ENCODE assay signal across 19 cellular contexts in the genomic region with DNA sequence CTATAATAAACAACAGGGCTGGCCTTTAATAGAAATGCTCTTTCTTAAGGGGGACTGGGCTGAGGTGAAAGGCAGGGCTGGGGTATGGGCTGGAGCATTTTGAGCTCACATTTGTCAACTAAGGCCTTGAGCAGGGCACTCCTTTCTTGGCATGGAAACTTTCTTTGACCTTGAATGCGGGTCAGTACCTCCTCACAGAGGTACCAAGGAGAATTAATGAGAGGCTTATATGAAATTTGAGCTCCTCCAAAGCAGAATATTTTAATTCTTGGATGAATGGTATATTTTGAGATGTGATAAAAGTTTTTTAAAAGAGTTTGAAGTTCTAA. TPM values are rescaled to one million over a fixed set of nuclear protein-coding genes. Genes with fewer than 3 reads are reported as not detected.
A peak's percentile ranks its signal among the peaks of the same experiment; 100 is the strongest.
DNase-seq lines count a peak whose midpoint lies in the region; ATAC-seq and TF ChIP-seq lines count a peak whose summit lies in the region.
"Had no signal": no experiment of that assay in that cellular context is flagged by ENCODE, and none has a peak within 500 bp of the region (broad histone marks: within the 10 kb centered on the region; RNA-seq: fewer than 3 reads in every experiment).

No MANE protein-coding gene starts in this region.

- no peak for TF ChIP-seq POLR2A in suprapubic skin (IDR thresholded peaks at IDR 0.05)

- no peak for TF ChIP-seq EP300 in suprapubic skin (IDR thresholded peaks at IDR 0.05)

- no peaks in the 10 kb centered on the region for H3K36me3 Mint-ChIP-seq in brain
- no peaks in the 10 kb centered on the region for H3K36me3 Mint-ChIP-seq in activated naive CD8-positive, alpha-beta T cell treated with anti-CD3 and anti-CD28 coated beads, Interleukin-2, amount 50 U/mL, for 24 hours (ENCODE audit: low read depth)
- peaks cover 7% of the 10 kb centered on the region for H3K36me3 Mint-ChIP-seq in activated T-cell treated with anti-CD3 and anti-CD28 coated beads, Interleukin-2, amount 50 U/mL, for 24 hours (ENCODE audit: low read depth)
- H3K36me3 Mint-ChIP-seq: WTC11 had no signal

- H3K27me3 ChIP-seq in muscle layer of duodenum (ENCODE audit: low read depth, low read length) (no peaks in the 10 kb centered on the region), suprapubic skin (no peaks in the 10 kb centered on the region)
- H3K27me3 ChIP-seq: brain microvascular endothelial cell, MG63 had no signal

- H3K4me3 ChIP-seq in muscle layer of duodenum (ENCODE audit: low read depth in 1 of 2, low read length in 2 of 2) (no peak overlapping the region), suprapubic skin (no peak overlapping the region)
- H3K4me3 ChIP-seq: MG63 had no signal

- H3K9me3 ChIP-seq in muscle layer of duodenum (ENCODE audit: control insufficient read depth in 1 of 2, low read length in 2 of 2) (no peaks in the 10 kb centered on the region), suprapubic skin (no peaks in the 10 kb centered on the region)
- H3K9me3 ChIP-seq: MG63 had no signal

- H3K9me3 Mint-ChIP-seq in brain, result no peaks in the 10 kb centered on the region
- H3K9me3 Mint-ChIP-seq in activated naive CD8-positive, alpha-beta T cell treated with anti-CD3 and anti-CD28 coated beads, Interleukin-2, amount 50 U/mL, for 24 hours, result no peaks in the 10 kb centered on the region
- no peaks in the 10 kb centered on the region for H3K9me3 Mint-ChIP-seq in activated T-cell treated with anti-CD3 and anti-CD28 coated beads, Interleukin-2, amount 50 U/mL, for 24 hours
- H3K9me3 Mint-ChIP-seq: WTC11 had no signal

- H3K36me3 ChIP-seq in muscle layer of duodenum (ENCODE audit: control insufficient read depth in 1 of 2, insufficient read depth in 2 of 2, low read length in 2 of 2) (no peaks in the 10 kb centered on the region), suprapubic skin (no peaks in the 10 kb centered on the region)
- H3K36me3 ChIP-seq: brain microvascular endothelial cell, MG63 had no signal

- no peak for ATAC-seq in HG03432 (IDR thresholded peaks at IDR 0.05; ENCODE audit: unreplicated experiment)
- no peak for ATAC-seq in activated naive CD8-positive, alpha-beta T cell treated with anti-CD3 and anti-CD28 coated beads, Interleukin-2, amount 50 U/mL, for 24 hours
- ATAC-seq: WTC11 had no signal

- H3K27ac Mint-ChIP-seq in brain, result peak overlapping the region in 3 of 5 experiments; percentile 45 to 96 (median 87)
- H3K27ac Mint-ChIP-seq in activated naive CD8-positive, alpha-beta T cell treated with anti-CD3 and anti-CD28 coated beads, Interleukin-2, amount 50 U/mL, for 24 hours, result no peak overlapping the region
- no peak overlapping the region for H3K27ac Mint-ChIP-seq in activated T-cell treated with anti-CD3 and anti-CD28 coated beads, Interleukin-2, amount 50 U/mL, for 24 hours
- H3K27ac Mint-ChIP-seq: WTC11 had no signal

- peaks cover 62% of the 10 kb centered on the region for H3K4me1 Mint-ChIP-seq in brain
- H3K4me1 Mint-ChIP-seq in activated naive CD8-positive, alpha-beta T cell treated with anti-CD3 and anti-CD28 coated beads, Interleukin-2, amount 50 U/mL, for 24 hours, result peaks cover 15% of the 10 kb centered on the region
- H3K4me1 Mint-ChIP-seq in activated T-cell treated with anti-CD3 and anti-CD28 coated beads, Interleukin-2, amount 50 U/mL, for 24 hours (ENCODE audit: low read depth), result peaks cover 19% of the 10 kb centered on the region

- DNase-seq in Daoy (ENCODE audit: low read depth), result peak; percentile 20
- no peak for DNase-seq in suprapubic skin (ENCODE audit: low spot score in 2 of 2)
- no peak for DNase-seq in activated naive CD8-positive, alpha-beta T cell treated with anti-CD3 and anti-CD28 coated beads, Interleukin-2, amount 50 U/mL, for 24 hours
- no peak for DNase-seq in ecto neural progenitor cell (ENCODE audit: low spot score)
- no peak for DNase-seq in activated T-cell treated with anti-CD3 and anti-CD28 coated beads, Interleukin-2, amount 50 U/mL, for 24 hours
- DNase-seq: activated naive CD4-positive, alpha-beta T cell; brain microvascular endothelial cell; DMS153; effector CD8-positive, alpha-beta T cell; mesendoderm; NCI-H1930; NCI-H774; T-helper 1 cell had no signal

- H3K4me1 ChIP-seq in muscle layer of duodenum (ENCODE audit: control insufficient read depth in 1 of 2, insufficient read depth in 2 of 2, low read length in 2 of 2), result peaks cover 34 to 54% of the 10 kb centered on the region in 2 donors
- peaks cover 70% of the 10 kb centered on the region for H3K4me1 ChIP-seq in suprapubic skin

- peaks cover 12% of the 10 kb centered on the region for H3K27me3 Mint-ChIP-seq in brain
- no peaks in the 10 kb centered on the region for H3K27me3 Mint-ChIP-seq in activated naive CD8-positive, alpha-beta T cell treated with anti-CD3 and anti-CD28 coated beads, Interleukin-2, amount 50 U/mL, for 24 hours
- peaks cover 5% of the 10 kb centered on the region for H3K27me3 Mint-ChIP-seq in activated T-cell treated with anti-CD3 and anti-CD28 coated beads, Interleukin-2, amount 50 U/mL, for 24 hours

- WGBS in suprapubic skin, result 33% methylated on average over 1 of the region's 1 CpG

- TF ChIP-seq CTCF in brain (conservative IDR thresholded peaks at IDR 0.05) (no peak), suprapubic skin (IDR thresholded peaks at IDR 0.05) (no peak)

- peak overlapping the region; percentile 85 for H3K27ac ChIP-seq in muscle layer of duodenum (ENCODE audit: low read length)
- H3K27ac ChIP-seq in suprapubic skin, result peak overlapping the region; percentile 18
- H3K27ac ChIP-seq: brain microvascular endothelial cell, RWPE1 had no signal

- H3K4me3 Mint-ChIP-seq in brain, result peak overlapping the region; percentile 63 to 86 (median 71)
- no peak overlapping the region for H3K4me3 Mint-ChIP-seq in activated naive CD8-positive, alpha-beta T cell treated with anti-CD3 and anti-CD28 coated beads, Interleukin-2, amount 50 U/mL, for 24 hours
- no peak overlapping the region for H3K4me3 Mint-ChIP-seq in activated T-cell treated with anti-CD3 and anti-CD28 coated beads, Interleukin-2, amount 50 U/mL, for 24 hours
- H3K4me3 Mint-ChIP-seq: WTC11 had no signal

RNA-seq across cellular contexts. Expression of gene CYSTM1, which starts 3.1 kb away (rescaled TPM):
- 23.8 and 28.2 TPM in 2 replicates for total RNA-seq in Daoy (2014; rRNA removed; shearing (Covaris generic))
- 119 TPM for polyA plus RNA-seq in brain (ENCODE audit: insufficient read depth, low read depth, low replicate concordance)
- 10 to 100 TPM; 21.0 to 66.4 (median 37.0) TPM for total RNA-seq in suprapubic skin

RNA-seq across cellular contexts. Expression of gene IGIP, which starts 52.3 kb away (rescaled TPM):
- total RNA-seq in Daoy (2014; rRNA removed; shearing (Covaris generic)), result 1.6 and 1.8 TPM in 2 replicates
- polyA plus RNA-seq in brain (ENCODE audit: insufficient read depth, low read depth, low replicate concordance), result 3.7 TPM
- 10 to 100 TPM in 2 of 4 donors, 1 to 10 TPM in 2; 6.1 to 16.5 (median 11.6) TPM for total RNA-seq in suprapubic skin

Comparison
In these comparisons a context has a peak if more than half of its experiments do, and no peak if none do; other contexts are left out.
1. H3K27ac Mint-ChIP-seq: peak in brain (3 of 5); none in activated naive CD8-positive, alpha-beta T cell treated with anti-CD3 and anti-CD28 coated beads, Interleukin-2, amount 50 U/mL, for 24 hours (single experiment) and activated T-cell treated with anti-CD3 and anti-CD28 coated beads, Interleukin-2, amount 50 U/mL, for 24 hours (single experiment).
2. H3K4me3 Mint-ChIP-seq: peak in brain (5 of 5); none in activated naive CD8-positive, alpha-beta T cell treated with anti-CD3 and anti-CD28 coated beads, Interleukin-2, amount 50 U/mL, for 24 hours (single experiment) and activated T-cell treated with anti-CD3 and anti-CD28 coated beads, Interleukin-2, amount 50 U/mL, for 24 hours (single experiment).